ENCODE assay signal across 9 cellular contexts in genomic region chr11:123233280-123233977, GRCh38. TPM values are rescaled to one million over a fixed set of nuclear protein-coding genes. Genes with fewer than 3 reads are reported as not detected.
DNase-seq lines count a peak whose midpoint lies in the region; ATAC-seq, FAIRE-seq and TF ChIP-seq lines count a peak whose summit lies in the region.
"Had no signal": no experiment of that assay in that cellular context is flagged by ENCODE, and none has a peak within 500 bp of the region (broad histone marks: within the 10 kb centered on the region; RNA-seq: fewer than 3 reads in every experiment).

No MANE protein-coding gene starts in this region.

- ATAC-seq in GM21360 (IDR thresholded peaks at IDR 0.05; ENCODE audit: unreplicated experiment) (peak; percentile 88), HG03439 (IDR thresholded peaks at IDR 0.05; ENCODE audit: unreplicated experiment) (peak; percentile 90), heart left ventricle (no peak)

- no peaks in the 10 kb centered on the region for H3K9me2 ChIP-seq in hepatocyte (replicated peaks; ENCODE audit: insufficient read depth)

- no peaks in the 10 kb centered on the region for H3K36me3 ChIP-seq in hepatocyte (replicated peaks; ENCODE audit: insufficient read depth, low read depth)
- H3K36me3 ChIP-seq in stomach, result no peaks in the 10 kb centered on the region
- H3K36me3 ChIP-seq in heart left ventricle, result no peaks in the 10 kb centered on the region

- peak; percentile 28 for DNase-seq in GM12891 (ENCODE audit: insufficient read length, low spot score)
- DNase-seq in hepatocyte (ENCODE audit: low spot score), result no peak
- no peak for DNase-seq in stimulated activated CD4-positive, alpha-beta T cell treated with anti-CD3 and anti-CD28 coated beads, Interleukin-2, amount 100 ng/mL, for 48 hours
- DNase-seq in stomach, result no peak
- DNase-seq in ureter (ENCODE audit: low spot score), result no peak
- no peak for DNase-seq in heart left ventricle

- FAIRE-seq in GM12891 (lab: Jason Lieb, UNC), result peak; percentile 91
- FAIRE-seq: H1 had no signal

- intact Hi-C loops in stomach (cut with DNase I; ENCODE audit: low total_unique reads) (no loop called here), heart left ventricle (cut with DNase I) (no loop called here)

- H4K20me1 ChIP-seq in hepatocyte (ENCODE audit: insufficient read depth, poor library complexity, severe bottlenecking), result no peaks in the 10 kb centered on the region

- H3K4me3 ChIP-seq in hepatocyte, result no peak overlapping the region
- H3K4me3 ChIP-seq in stomach, result no peak overlapping the region
- H3K4me3 ChIP-seq in heart left ventricle, result peak overlapping the region in 1 of 12 donors; percentile 10

- peak overlapping the region; percentile 15 for H3K4me2 ChIP-seq in hepatocyte

- 66% methylated on average over 6 of the region's 6 CpGs for WGBS in hepatocyte (ENCODE audit: low lambda C conversion rate, missing lambda C conversion rate)
- WGBS in stomach, 5 donors, result 71 to 79% (median 72%) methylated on average over 6 of the region's 6 CpGs
- WGBS in heart left ventricle, 4 donors, result 66 to 68% (median 67%) methylated on average over 6 of the region's 6 CpGs

- H3K4me1 ChIP-seq in hepatocyte (ENCODE audit: insufficient read depth) (peaks cover 24% of the 10 kb centered on the region), stomach (peaks cover 0 to 22% (median 6%) of the 10 kb centered on the region in 4 donors), heart left ventricle (peaks cover 0 to 29% (median 0%) of the 10 kb centered on the region in 12 donors)

- H3K9me3 ChIP-seq in hepatocyte (ENCODE audit: low read depth), result no peaks in the 10 kb centered on the region
- H3K9me3 ChIP-seq in stomach, result no peaks in the 10 kb centered on the region
- no peaks in the 10 kb centered on the region for H3K9me3 ChIP-seq in heart left ventricle

- no peak for TF ChIP-seq POLR2A in GM12891 (IDR thresholded peaks at IDR 0.05; ENCODE audit: low read depth, low read length)
- no peak for TF ChIP-seq POLR2A in stomach (IDR thresholded peaks at IDR 0.05)
- no peak for TF ChIP-seq POLR2A in heart left ventricle (IDR thresholded peaks at IDR 0.05)

- TF ChIP-seq EP300 in stomach (IDR thresholded peaks at IDR 0.05), result no peak

- no peaks in the 10 kb centered on the region for H3K79me2 ChIP-seq in hepatocyte

- no peak overlapping the region for H2AFZ ChIP-seq in hepatocyte

- H3K27me3 ChIP-seq in hepatocyte (no peaks in the 10 kb centered on the region), stomach (no peaks in the 10 kb centered on the region), heart left ventricle (peaks cover 0 to 4% (median 0%) of the 10 kb centered on the region in 9 donors)

- TF ChIP-seq CTCF in hepatocyte (IDR thresholded peaks at IDR 0.05; ENCODE audit: poor library complexity) (no peak), stomach (IDR thresholded peaks at IDR 0.05) (no peak), heart left ventricle (IDR thresholded peaks at IDR 0.05) (no peak)

- H3K27ac ChIP-seq in hepatocyte (peak overlapping the region; percentile 64), stomach (peak overlapping the region in 2 of 5 donors; percentile 36 to 41), heart left ventricle (peak overlapping the region in 2 of 12 donors; percentile 21 to 87)

TF ChIP-seq in GM12891, 5 proteins besides CTCF, POLR2A, EP300 and RAD21:
- TF ChIP-seq TAF1 (IDR thresholded peaks at IDR 0.05; ENCODE audit: low read depth, low read length) (no peak), SPI1 (IDR thresholded peaks at IDR 0.05; ENCODE audit: low read depth, low read length) (no peak), POLR2AphosphoS5 (IDR thresholded peaks at IDR 0.05; ENCODE audit: low read depth, low read length) (no peak), POU2F2 (IDR thresholded peaks at IDR 0.05; ENCODE audit: low read depth, low read length) (no peak), PAX5 (IDR thresholded peaks at IDR 0.05; ENCODE audit: insufficient read depth, low read length, severe bottlenecking) (no peak)

RNA-seq across cellular contexts. Expression of gene CLMP, which starts 38.4 kb away (rescaled TPM):
- not detected for polyA plus RNA-seq in GM12891 (2012; ENCODE audit: low read depth, missing spikeins)
- total RNA-seq in hepatocyte (59.4 and 75.1 TPM in 2 replicates), stomach (10 to 100 TPM; 37.8 to 81.2 (median 46.7) TPM), ureter (34.4 TPM), heart left ventricle (10 to 100 TPM in 3 of 9 donors, 1 to 10 TPM in 6; 2.5 to 18.4 (median 5.8) TPM)
- polyA plus RNA-seq in hepatocyte (23.3 and 27.1 TPM in 2 replicates), stomach (10 to 100 TPM in 2 of 3 donors, 1 to 10 TPM in 1; 4.9 to 16.2 (median 13.5) TPM), heart left ventricle (10 to 100 TPM in 1 of 2 donors, 1 to 10 TPM in 1; 1.9 to 10.9 TPM)

Comparison
In these comparisons a context has a peak if more than half of its experiments do, and no peak if none do; other contexts are left out.
1. ATAC-seq: peak in GM21360 (single experiment) and HG03439 (single experiment); none in heart left ventricle (0 of 4).